12 cellular contexts compared by ENCODE assay signal in the genomic region with DNA sequence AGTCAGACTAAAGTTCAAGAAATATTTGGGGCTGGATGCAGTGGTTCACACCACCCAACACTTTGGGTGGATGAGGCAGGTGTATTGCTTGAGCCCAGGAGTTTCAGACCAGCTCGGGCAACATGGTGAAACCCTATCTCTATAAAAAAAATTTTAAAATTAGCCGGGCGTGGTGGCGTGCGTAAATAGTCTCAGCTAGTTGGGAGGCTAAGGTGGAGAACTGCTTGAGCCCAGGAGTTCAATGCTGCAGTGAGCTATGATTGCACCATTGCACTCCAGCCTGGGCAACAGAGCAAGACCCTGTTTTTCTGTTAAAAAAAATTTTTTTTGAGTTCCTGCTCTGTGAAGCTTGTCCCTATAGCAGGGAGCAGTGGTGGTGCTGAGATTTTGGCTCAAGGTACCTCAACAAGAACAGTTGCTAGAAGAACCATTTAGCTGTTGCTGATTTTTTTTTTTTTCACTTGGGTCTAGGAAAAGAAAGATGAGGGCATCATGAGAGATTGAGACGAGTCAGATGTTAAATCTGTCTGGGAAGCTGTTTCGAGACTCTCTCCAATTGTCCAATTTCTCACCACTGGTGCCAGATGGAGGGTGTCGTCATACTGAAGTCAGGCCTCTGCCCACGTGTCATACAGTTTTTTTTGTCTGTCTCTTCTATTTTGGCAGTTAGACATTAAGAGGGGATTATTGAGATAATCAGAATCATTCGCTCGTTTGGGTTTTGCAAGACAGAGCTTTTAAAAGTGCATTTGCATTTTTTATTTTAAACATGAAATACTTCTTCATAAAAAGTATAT. TPM values are rescaled to one million over a fixed set of nuclear protein-coding genes. Genes with fewer than 3 reads are reported as not detected.
A peak's percentile ranks its signal among the peaks of the same experiment; 100 is the strongest.
DNase-seq lines count a peak whose midpoint lies in the region; ATAC-seq and TF ChIP-seq lines count a peak whose summit lies in the region.
"Had no signal": no experiment of that assay in that cellular context is flagged by ENCODE, and none has a peak within 500 bp of the region (broad histone marks: within the 10 kb centered on the region; RNA-seq: fewer than 3 reads in every experiment).

No MANE protein-coding gene starts in this region.

- H3K4me1 ChIP-seq in OCI-LY7 (ENCODE audit: insufficient read depth, low read length, poor library complexity, severe bottlenecking) = peaks cover 40% of the 10 kb centered on the region
- peaks cover 6 to 16% of the 10 kb centered on the region in 2 experiments; a peak in 2 of 4 replicates for H3K4me1 ChIP-seq in SK-N-SH (ENCODE audit: control insufficient read depth in 1 of 2, insufficient read depth in 2 of 2, low read depth in 1 of 2, low read length in 1 of 2)

- H3F3A ChIP-seq in SK-N-SH (replicated peaks; ENCODE audit: insufficient read depth) = peaks cover 16% of the 10 kb centered on the region

- peaks cover 17% of the 10 kb centered on the region; the same call in 1 of the 2 replicates for H3K79me2 ChIP-seq in OCI-LY7 (ENCODE audit: insufficient read depth, low read depth, low read length)
- no peaks in the 10 kb centered on the region for H3K79me2 ChIP-seq in SK-N-SH (ENCODE audit: insufficient read depth)

- no peak for DNase-seq in activated naive CD8-positive, alpha-beta T cell treated with anti-CD3 and anti-CD28 coated beads, Interleukin-2, amount 10 ng/mL, durations not matched to agents 7 days and 5 days
- no peak for DNase-seq in activated naive CD8-positive, alpha-beta T cell treated with anti-CD3 and anti-CD28 coated beads for 36 hours
- no peak for DNase-seq in OCI-LY7 (ENCODE audit: low spot score)
- DNase-seq in immature natural killer cell = no peak
- peak; percentile 41 for DNase-seq in superior temporal gyrus (ENCODE audit: extremely low spot score)
- DNase-seq in SK-N-SH = no peak
- no peak for DNase-seq in NCI-H1105 treated with DMSO at 0.1 percent for 48 hours (lab: John Stamatoyannopoulos, UW)
- DNase-seq: activated CD4-positive, alpha-beta T cell treated with anti-CD3 and anti-CD28 coated beads, Interleukin-2, amount 10 ng/mL, durations not matched to agents 24 days and 14 days; activated effector memory CD4-positive, alpha-beta T cell treated with anti-CD3 and anti-CD28 coated beads, Interleukin-2, amount 50 U/mL, for 16 hours; Kasumi-1 had no signal

- peak overlapping the region; percentile 45 for H3K27ac Mint-ChIP-seq in activated naive CD8-positive, alpha-beta T cell treated with anti-CD3 and anti-CD28 coated beads, Interleukin-2, amount 10 ng/mL, durations not matched to agents 7 days and 5 days
- no peak overlapping the region for H3K27ac Mint-ChIP-seq in activated naive CD8-positive, alpha-beta T cell treated with anti-CD3 and anti-CD28 coated beads for 36 hours
- H3K27ac Mint-ChIP-seq in immature natural killer cell = peak overlapping the region; percentile 67 to 91 (median 83)
- H3K27ac Mint-ChIP-seq: activated CD4-positive, alpha-beta T cell treated with anti-CD3 and anti-CD28 coated beads, Interleukin-2, amount 10 ng/mL, durations not matched to agents 24 days and 14 days had no signal

- H3K36me3 Mint-ChIP-seq in activated naive CD8-positive, alpha-beta T cell treated with anti-CD3 and anti-CD28 coated beads, Interleukin-2, amount 10 ng/mL, durations not matched to agents 7 days and 5 days = peaks cover 2% of the 10 kb centered on the region
- peaks cover 3% of the 10 kb centered on the region for H3K36me3 Mint-ChIP-seq in activated naive CD8-positive, alpha-beta T cell treated with anti-CD3 and anti-CD28 coated beads for 36 hours
- H3K36me3 Mint-ChIP-seq in immature natural killer cell = no peaks in the 10 kb centered on the region

- H3K4me1 Mint-ChIP-seq in activated naive CD8-positive, alpha-beta T cell treated with anti-CD3 and anti-CD28 coated beads, Interleukin-2, amount 10 ng/mL, durations not matched to agents 7 days and 5 days = peaks cover 22% of the 10 kb centered on the region
- H3K4me1 Mint-ChIP-seq in activated naive CD8-positive, alpha-beta T cell treated with anti-CD3 and anti-CD28 coated beads for 36 hours = peaks cover 21% of the 10 kb centered on the region
- peaks cover 62 to 67% of the 10 kb centered on the region in 2 donors for H3K4me1 Mint-ChIP-seq in immature natural killer cell

- H3K9me3 Mint-ChIP-seq in activated naive CD8-positive, alpha-beta T cell treated with anti-CD3 and anti-CD28 coated beads, Interleukin-2, amount 10 ng/mL, durations not matched to agents 7 days and 5 days = no peaks in the 10 kb centered on the region
- no peaks in the 10 kb centered on the region for H3K9me3 Mint-ChIP-seq in activated naive CD8-positive, alpha-beta T cell treated with anti-CD3 and anti-CD28 coated beads for 36 hours
- no peaks in the 10 kb centered on the region for H3K9me3 Mint-ChIP-seq in immature natural killer cell
- H3K9me3 Mint-ChIP-seq: activated CD4-positive, alpha-beta T cell treated with anti-CD3 and anti-CD28 coated beads, Interleukin-2, amount 10 ng/mL, durations not matched to agents 24 days and 14 days had no signal

- POLR2A ChIA-PET in activated naive CD8-positive, alpha-beta T cell treated with anti-CD3 and anti-CD28 coated beads, Interleukin-2, amount 10 ng/mL, durations not matched to agents 7 days and 5 days (lab: Charles Lee) = interaction anchor here (1.1 kb wide), 1 partner anchor 68 kb away, joined by 4 read pairs; no protein-coding TSS in a partner anchor
- POLR2A ChIA-PET in OCI-LY7 (lab: Charles Lee) (interaction anchor here (0.6 to 0.7 kb wide), 2 partner anchors 131 to 150 kb away, joined by 3 to 4 read pairs; no protein-coding TSS in a partner anchor), SK-N-SH (lab: Yijun Ruan, JAX) (no interaction called here)

- no peak for TF ChIP-seq RAD21 in SK-N-SH (IDR thresholded peaks at IDR 0.05; ENCODE audit: low read length)

- 0 out of 2 replicates have a peak overlapping the region, but pooled peaks have one; percentile 9 for H3K4me2 ChIP-seq in OCI-LY7 (ENCODE audit: low read length)
- H3K4me2 ChIP-seq in SK-N-SH = no peak overlapping the region

- intact Hi-C loops in OCI-LY7 (cut with micrococcal nuclease; ENCODE audit: unreplicated experiment) = loop anchor here (10.0 kb wide), 1 partner anchor 257 kb away; the partner anchor contains the start of genes MAU2 and SUGP1

- no peaks in the 10 kb centered on the region for H3K9me3 ChIP-seq in OCI-LY7 (ENCODE audit: low read length)
- no peaks in the 10 kb centered on the region for H3K9me3 ChIP-seq in SK-N-SH

- H4K20me1 ChIP-seq in OCI-LY7 (ENCODE audit: insufficient read depth, low read length) = no peaks in the 10 kb centered on the region
- H4K20me1 ChIP-seq in SK-N-SH (ENCODE audit: insufficient read depth) = no peaks in the 10 kb centered on the region

- H3K27me3 ChIP-seq in SK-N-SH (ENCODE audit: insufficient read depth) = no peaks in the 10 kb centered on the region

- no peak overlapping the region for H3K9ac ChIP-seq in SK-N-SH

- H2AFZ ChIP-seq in OCI-LY7 (ENCODE audit: low read length) = no peak overlapping the region
- H2AFZ ChIP-seq in SK-N-SH (ENCODE audit: low read depth) = no peak overlapping the region

- no peak for ATAC-seq in activated naive CD8-positive, alpha-beta T cell treated with anti-CD3 and anti-CD28 coated beads, Interleukin-2, amount 10 ng/mL, durations not matched to agents 7 days and 5 days (ENCODE audit: low read depth)
- no peak for ATAC-seq in HG03469 (IDR thresholded peaks at IDR 0.05; ENCODE audit: unreplicated experiment)

- BruUV-seq in OCI-LY7 (replicated peaks; lab: Mats Ljungman, UMichigan) = no TSS peak

- H3K36me3 ChIP-seq in OCI-LY7 (ENCODE audit: insufficient read depth, low read length) (peaks cover 7% of the 10 kb centered on the region), SK-N-SH (replicated peaks in 1 of 2; ENCODE audit: control insufficient read depth in 1 of 2, insufficient read depth in 2 of 2, low read length in 1 of 2) (no peaks in the 10 kb centered on the region)

- CTCF ChIA-PET in OCI-LY7 (lab: Charles Lee; ENCODE audit: unreplicated experiment) = interaction anchor here (1.1 kb wide), 1 partner anchor 107 kb away, joined by 3 read pairs; no protein-coding TSS in a partner anchor
- CTCF ChIA-PET in SK-N-SH (lab: Yijun Ruan, JAX) = interaction anchor here (1.5 kb wide), 1 partner anchor 49 kb away, joined by 8 read pairs; no protein-coding TSS in a partner anchor

- 90% methylated on average over 10 of the region's 11 CpGs for WGBS in SK-N-SH (ENCODE audit: low lambda C conversion rate)

- no peak overlapping the region for H3K27ac ChIP-seq in OCI-LY7 (ENCODE audit: low read depth, low read length, poor library complexity, severe bottlenecking)
- H3K27ac ChIP-seq in SK-N-SH (ENCODE audit: low read depth in 2 of 2, low read length in 1 of 2) = no peak overlapping the region

- H3K9me2 ChIP-seq in OCI-LY7 (ENCODE audit: insufficient read depth, low read length) (no peaks in the 10 kb centered on the region), SK-N-SH (no peaks in the 10 kb centered on the region)

- TF ChIP-seq EP300 in SK-N-SH (IDR thresholded peaks at IDR 0.05; ENCODE audit: borderline replicate concordance in 1 of 2, low read depth in 1 of 2, low read length in 1 of 2) = no peak

- H3K4me3 ChIP-seq in OCI-LY7 (ENCODE audit: low read depth, low read length, poor library complexity, severe bottlenecking) (no peak overlapping the region), SK-N-SH (ENCODE audit: low read depth in 2 of 2, low read length in 1 of 2) (no peak overlapping the region)
- H3K4me3 ChIP-seq: lung had no signal

- H3K27me3 Mint-ChIP-seq in activated naive CD8-positive, alpha-beta T cell treated with anti-CD3 and anti-CD28 coated beads, Interleukin-2, amount 10 ng/mL, durations not matched to agents 7 days and 5 days = no peaks in the 10 kb centered on the region
- no peaks in the 10 kb centered on the region for H3K27me3 Mint-ChIP-seq in activated naive CD8-positive, alpha-beta T cell treated with anti-CD3 and anti-CD28 coated beads for 36 hours
- peaks cover 0 to 7% (median 2%) of the 10 kb centered on the region in 3 donors for H3K27me3 Mint-ChIP-seq in immature natural killer cell (ENCODE audit: low read depth in 3 of 3)
- H3K27me3 Mint-ChIP-seq: activated CD4-positive, alpha-beta T cell treated with anti-CD3 and anti-CD28 coated beads, Interleukin-2, amount 10 ng/mL, durations not matched to agents 24 days and 14 days had no signal

- no peak overlapping the region for H3K4me3 Mint-ChIP-seq in activated naive CD8-positive, alpha-beta T cell treated with anti-CD3 and anti-CD28 coated beads, Interleukin-2, amount 10 ng/mL, durations not matched to agents 7 days and 5 days
- H3K4me3 Mint-ChIP-seq in activated naive CD8-positive, alpha-beta T cell treated with anti-CD3 and anti-CD28 coated beads for 36 hours = no peak overlapping the region
- H3K4me3 Mint-ChIP-seq in immature natural killer cell = peak overlapping the region; percentile 50 to 80 (median 76)
- H3K4me3 Mint-ChIP-seq: activated CD4-positive, alpha-beta T cell treated with anti-CD3 and anti-CD28 coated beads, Interleukin-2, amount 10 ng/mL, durations not matched to agents 24 days and 14 days had no signal

- TF ChIP-seq CTCF in OCI-LY7 (conservative IDR thresholded peaks at IDR 0.05; ENCODE audit: low read length) = no peak
- TF ChIP-seq CTCF in SK-N-SH (IDR thresholded peaks at IDR 0.05) = no peak

RNA-seq across cellular contexts. Expression of gene SLC25A42, which starts 3.7 kb away (rescaled TPM):
- 10 to 100 TPM; 20.4 to 22.0 TPM for total RNA-seq in activated naive CD8-positive, alpha-beta T cell treated with anti-CD3 and anti-CD28 coated beads, Interleukin-2, amount 10 ng/mL, durations not matched to agents 7 days and 5 days
- 10 to 100 TPM in 1 of 2 experiments, 1 to 10 TPM in 1; 8.0 to 10.3 TPM for total RNA-seq in activated naive CD8-positive, alpha-beta T cell treated with anti-CD3 and anti-CD28 coated beads for 36 hours
- total RNA-seq in OCI-LY7 (2014; rRNA removed; shearing (Covaris generic)) = 12.9 and 13.8 TPM in 2 replicates
- 23.4 and 25.2 TPM in 2 replicates for total RNA-seq in OCI-LY7 (2022)
- 10 to 100 TPM; 10.4 to 24.8 (median 12.9) TPM for polyA plus RNA-seq in immature natural killer cell
- polyA plus RNA-seq in SK-N-SH (2012; rRNA removed) = 4.3 and 6.1 TPM in 2 replicates
- 2.8 and 4.3 TPM in 2 replicates for polyA plus RNA-seq in SK-N-SH (2012; cell fraction: cytosol; rRNA removed)
- polyA plus RNA-seq in SK-N-SH (2012; cell fraction: nucleus; rRNA removed) = 16.9 and 18.8 TPM in 2 replicates

RNA-seq across cellular contexts. Expression of gene ARMC6, which starts 34.1 kb away (rescaled TPM):
- 10 to 100 TPM; 23.3 to 26.2 TPM for total RNA-seq in activated naive CD8-positive, alpha-beta T cell treated with anti-CD3 and anti-CD28 coated beads, Interleukin-2, amount 10 ng/mL, durations not matched to agents 7 days and 5 days
- 10 to 100 TPM; 51.3 to 54.0 TPM for total RNA-seq in activated naive CD8-positive, alpha-beta T cell treated with anti-CD3 and anti-CD28 coated beads for 36 hours
- total RNA-seq in OCI-LY7 (2014; rRNA removed; shearing (Covaris generic)) = 72.4 and 104 TPM in 2 replicates
- total RNA-seq in OCI-LY7 (2022) = 53.3 and 63.9 TPM in 2 replicates
- polyA plus RNA-seq in immature natural killer cell = 10 to 100 TPM; 45.8 to 58.4 (median 49.9) TPM
- polyA plus RNA-seq in SK-N-SH (2012; rRNA removed) = 32.2 and 34.7 TPM in 2 replicates
- 13.8 and 22.3 TPM in 2 replicates for polyA plus RNA-seq in SK-N-SH (2012; cell fraction: cytosol; rRNA removed)
- polyA plus RNA-seq in SK-N-SH (2012; cell fraction: nucleus; rRNA removed) = 30.9 and 32.2 TPM in 2 replicates

RNA-seq across cellular contexts. Expression of gene SUGP2, which starts 34.2 kb away (rescaled TPM):
- 100 to 1,000 TPM; 150 to 155 TPM for total RNA-seq in activated naive CD8-positive, alpha-beta T cell treated with anti-CD3 and anti-CD28 coated beads, Interleukin-2, amount 10 ng/mL, durations not matched to agents 7 days and 5 days
- total RNA-seq in activated naive CD8-positive, alpha-beta T cell treated with anti-CD3 and anti-CD28 coated beads for 36 hours = 10 to 100 TPM; 74.2 to 81.8 TPM
- total RNA-seq in OCI-LY7 (2014; rRNA removed; shearing (Covaris generic)) = 111 and 113 TPM in 2 replicates
- total RNA-seq in OCI-LY7 (2022) = 229 and 288 TPM in 2 replicates
- polyA plus RNA-seq in immature natural killer cell (10 to 100 TPM in 1 of 3 donors, 1 to 10 TPM in 2; 7.4 to 19.4 (median 7.9) TPM), SK-N-SH (2012; rRNA removed) (56.3 and 74.9 TPM in 2 replicates)
- 22.0 and 27.1 TPM in 2 replicates for polyA plus RNA-seq in SK-N-SH (2012; cell fraction: cytosol; rRNA removed)
- 274 and 332 TPM in 2 replicates for polyA plus RNA-seq in SK-N-SH (2012; cell fraction: nucleus; rRNA removed)

Comparison
In these comparisons a context has a peak if more than half of its experiments do, and no peak if none do; other contexts are left out.
1. H3K4me3 Mint-ChIP-seq: peak in immature natural killer cell (5 of 5); none in activated naive CD8-positive, alpha-beta T cell treated with anti-CD3 and anti-CD28 coated beads, Interleukin-2, amount 10 ng/mL, durations not matched to agents 7 days and 5 days (single experiment) and activated naive CD8-positive, alpha-beta T cell treated with anti-CD3 and anti-CD28 coated beads for 36 hours (single experiment).